Comparison of ENCODE assay signal across 8 cellular contexts in the genomic region with DNA sequence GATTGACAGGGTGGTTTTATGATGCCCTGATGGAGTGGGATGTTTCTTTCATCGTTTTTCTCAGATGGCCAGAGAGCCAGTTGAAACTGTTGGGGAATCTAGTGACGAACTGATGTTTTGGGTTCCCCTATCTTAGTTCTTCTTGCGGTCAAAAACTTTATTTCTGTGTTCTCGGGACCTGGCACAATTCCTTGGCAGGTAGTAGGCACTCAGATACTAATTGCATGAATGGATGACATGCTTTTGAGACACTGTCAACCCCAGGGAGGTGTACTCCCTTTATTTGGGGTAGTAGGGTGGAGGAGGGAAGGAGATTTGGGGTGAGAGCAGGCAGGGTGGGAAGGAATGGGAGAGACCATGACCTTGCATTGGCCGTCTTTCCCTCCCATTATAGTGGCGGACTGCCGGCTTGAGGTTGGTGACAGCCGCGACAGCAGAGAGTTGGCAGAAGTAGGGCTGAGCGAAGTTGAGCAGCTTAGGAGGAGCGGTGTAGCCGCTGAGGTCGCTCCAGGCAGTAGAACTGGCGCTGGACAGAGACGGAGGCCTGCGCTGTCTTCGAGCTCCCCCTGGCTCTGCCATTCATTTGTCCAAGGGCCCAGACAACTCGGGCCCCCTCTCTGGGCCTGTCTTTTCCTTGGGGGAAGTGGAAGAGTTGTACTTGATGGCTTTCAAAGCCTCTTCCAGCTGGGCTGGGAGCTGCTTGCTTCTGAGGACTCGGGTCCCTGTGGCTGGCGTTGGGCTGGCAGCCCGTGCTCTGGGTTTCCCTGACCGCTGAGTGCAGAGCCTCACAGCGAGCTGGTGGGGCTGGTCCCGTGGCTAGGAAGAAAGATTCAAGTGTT. TPM values are rescaled to one million over a fixed set of nuclear protein-coding genes. Genes with fewer than 3 reads are reported as not detected.
DNase-seq lines count a peak whose midpoint lies in the region; ATAC-seq and TF ChIP-seq lines count a peak whose summit lies in the region.

No MANE protein-coding gene starts in this region.

- H3K4me1 ChIP-seq in lower lobe of right lung: peaks cover 64% of the 10 kb centered on the region

- H3K9me3 ChIP-seq in lower lobe of right lung: no peaks in the 10 kb centered on the region

- CTCF ChIA-PET in GM10248 (lab: Yijun Ruan, JAX): interaction anchor here (0.7 to 2.8 kb wide), 30 partner anchors 8 to 348 kb away, joined by 3 to 10 read pairs (median 4); no protein-coding TSS in a partner anchor

- H3K27me3 Mint-ChIP-seq in brain: peaks cover 11% of the 10 kb centered on the region

- H3K36me3 ChIP-seq in lower lobe of right lung: no peaks in the 10 kb centered on the region

- H3K4me1 Mint-ChIP-seq in brain: peaks cover 78% of the 10 kb centered on the region

- peak overlapping the region; percentile 68 for H3K4me3 ChIP-seq in lower lobe of right lung

- peak overlapping the region; percentile 73 to 88 (median 85) for H3K4me3 Mint-ChIP-seq in brain

- H3K27me3 ChIP-seq in lower lobe of right lung (ENCODE audit: low read depth): no peaks in the 10 kb centered on the region

- ATAC-seq in lower lobe of right lung (peak; percentile 44 to 52), GM19395 (IDR thresholded peaks at IDR 0.05; ENCODE audit: unreplicated experiment) (no peak)

- intact Hi-C loops in lower lobe of right lung (cut with DNase I): no loop called here

- TF ChIP-seq CTCF in GM10248 (IDR thresholded peaks at IDR 0.05; ENCODE audit: control extremely low read depth, extremely low read depth, low read depth, missing control alignments) (peak; percentile 32), brain (conservative IDR thresholded peaks at IDR 0.05) (peak in 1 of 2 experiments; percentile 16), lower lobe of right lung (IDR thresholded peaks at IDR 0.05) (peak; percentile 50)

- POLR2A ChIA-PET in GM10248 (lab: Yijun Ruan, JAX): interaction anchor here (0.5 to 0.6 kb wide), 3 partner anchors 14 to 163 kb away, joined by 3 to 9 read pairs (median 3); no protein-coding TSS in a partner anchor

- no peaks in the 10 kb centered on the region for H3K9me3 Mint-ChIP-seq in brain

- DNase-seq in GM10248 (ENCODE audit: extremely low spot score) (peak; percentile 52), lower lobe of right lung (peak; percentile 74), superior temporal gyrus (ENCODE audit: extremely low spot score) (peak; percentile 47), NCI-H146 (lab: John Stamatoyannopoulos, UW) (no peak), DMS79 (lab: John Stamatoyannopoulos, UW) (no peak)

- peak overlapping the region; percentile 10 to 77 (median 62) for H3K27ac Mint-ChIP-seq in brain

- H3K27ac ChIP-seq in lower lobe of right lung: peak overlapping the region; percentile 12

- H3K36me3 Mint-ChIP-seq in brain: peaks cover 48% of the 10 kb centered on the region

TF ChIP-seq in PFSK-1, 5 proteins besides CTCF, POLR2A, EP300 and RAD21:
- no peak for TF ChIP-seq SIN3A (IDR thresholded peaks at IDR 0.05; ENCODE audit: borderline replicate concordance, insufficient read depth, low read length)
- TF ChIP-seq, protein P1, sequence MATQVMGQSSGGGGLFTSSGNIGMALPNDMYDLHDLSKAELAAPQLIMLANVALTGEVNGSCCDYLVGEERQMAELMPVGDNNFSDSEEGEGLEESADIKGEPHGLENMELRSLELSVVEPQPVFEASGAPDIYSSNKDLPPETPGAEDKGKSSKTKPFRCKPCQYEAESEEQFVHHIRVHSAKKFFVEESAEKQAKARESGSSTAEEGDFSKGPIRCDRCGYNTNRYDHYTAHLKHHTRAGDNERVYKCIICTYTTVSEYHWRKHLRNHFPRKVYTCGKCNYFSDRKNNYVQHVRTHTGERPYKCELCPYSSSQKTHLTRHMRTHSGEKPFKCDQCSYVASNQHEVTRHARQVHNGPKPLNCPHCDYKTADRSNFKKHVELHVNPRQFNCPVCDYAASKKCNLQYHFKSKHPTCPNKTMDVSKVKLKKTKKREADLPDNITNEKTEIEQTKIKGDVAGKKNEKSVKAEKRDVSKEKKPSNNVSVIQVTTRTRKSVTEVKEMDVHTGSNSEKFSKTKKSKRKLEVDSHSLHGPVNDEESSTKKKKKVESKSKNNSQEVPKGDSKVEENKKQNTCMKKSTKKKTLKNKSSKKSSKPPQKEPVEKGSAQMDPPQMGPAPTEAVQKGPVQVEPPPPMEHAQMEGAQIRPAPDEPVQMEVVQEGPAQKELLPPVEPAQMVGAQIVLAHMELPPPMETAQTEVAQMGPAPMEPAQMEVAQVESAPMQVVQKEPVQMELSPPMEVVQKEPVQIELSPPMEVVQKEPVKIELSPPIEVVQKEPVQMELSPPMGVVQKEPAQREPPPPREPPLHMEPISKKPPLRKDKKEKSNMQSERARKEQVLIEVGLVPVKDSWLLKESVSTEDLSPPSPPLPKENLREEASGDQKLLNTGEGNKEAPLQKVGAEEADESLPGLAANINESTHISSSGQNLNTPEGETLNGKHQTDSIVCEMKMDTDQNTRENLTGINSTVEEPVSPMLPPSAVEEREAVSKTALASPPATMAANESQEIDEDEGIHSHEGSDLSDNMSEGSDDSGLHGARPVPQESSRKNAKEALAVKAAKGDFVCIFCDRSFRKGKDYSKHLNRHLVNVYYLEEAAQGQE (IDR thresholded peaks at IDR 0.05; ENCODE audit: insufficient read depth in 1 of 2, low read depth in 2 of 2, low read length in 2 of 2): peak; percentile 74 to 87
TF ChIP-seq in PFSK-1: peak in this region for 1.

RNA-seq across cellular contexts. Expression of gene TET3, which starts 2.6 kb away (rescaled TPM):
- 7.3 TPM for polyA plus RNA-seq in PFSK-1 (2012; ENCODE audit: insufficient read length, low read depth)
- 9.4 TPM for polyA plus RNA-seq in brain (ENCODE audit: insufficient read depth, low read depth, low replicate concordance)
- total RNA-seq in lower lobe of right lung: 21.5 TPM

Comparison
In these comparisons a context has a peak if more than half of its experiments do, and no peak if none do; other contexts are left out.
1. DNase-seq: peak in GM10248 (single experiment), lower lobe of right lung (single experiment) and superior temporal gyrus (single experiment); none in NCI-H146 (single experiment) and DMS79 (single experiment).